2 cellular contexts compared by ENCODE assay signal in genomic region chr6:834879-835278, GRCh38.
TF ChIP-seq lines count a peak whose summit lies in the region.

No MANE protein-coding gene starts in this region.

TF ChIP-seq in A549, 52 proteins besides CTCF, POLR2A, EP300 and RAD21 (continued from another document):
- TF ChIP-seq, protein P1, sequence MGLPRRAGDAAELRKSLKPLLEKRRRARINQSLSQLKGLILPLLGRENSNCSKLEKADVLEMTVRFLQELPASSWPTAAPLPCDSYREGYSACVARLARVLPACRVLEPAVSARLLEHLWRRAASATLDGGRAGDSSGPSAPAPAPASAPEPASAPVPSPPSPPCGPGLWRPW (IDR thresholded peaks at IDR 0.05): 0 out of 2 replicates have a peak, but pooled peaks have one; percentile 47
- TF ChIP-seq JUNB (IDR thresholded peaks at IDR 0.05): peak; percentile 66; the same call in 1 of the 2 replicates
- TF ChIP-seq, protein P2, sequence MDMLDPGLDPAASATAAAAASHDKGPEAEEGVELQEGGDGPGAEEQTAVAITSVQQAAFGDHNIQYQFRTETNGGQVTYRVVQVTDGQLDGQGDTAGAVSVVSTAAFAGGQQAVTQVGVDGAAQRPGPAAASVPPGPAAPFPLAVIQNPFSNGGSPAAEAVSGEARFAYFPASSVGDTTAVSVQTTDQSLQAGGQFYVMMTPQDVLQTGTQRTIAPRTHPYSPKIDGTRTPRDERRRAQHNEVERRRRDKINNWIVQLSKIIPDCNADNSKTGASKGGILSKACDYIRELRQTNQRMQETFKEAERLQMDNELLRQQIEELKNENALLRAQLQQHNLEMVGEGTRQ (IDR thresholded peaks at IDR 0.05): no peak
- TF ChIP-seq FOSL2 (IDR thresholded peaks at IDR 0.05): 0 out of 2 replicates have a peak, but pooled peaks have one; percentile 16
- TF ChIP-seq FOSL2 (CRISPR knock-in tag; IDR thresholded peaks at IDR 0.05): no peak
- TF ChIP-seq, protein P3, sequence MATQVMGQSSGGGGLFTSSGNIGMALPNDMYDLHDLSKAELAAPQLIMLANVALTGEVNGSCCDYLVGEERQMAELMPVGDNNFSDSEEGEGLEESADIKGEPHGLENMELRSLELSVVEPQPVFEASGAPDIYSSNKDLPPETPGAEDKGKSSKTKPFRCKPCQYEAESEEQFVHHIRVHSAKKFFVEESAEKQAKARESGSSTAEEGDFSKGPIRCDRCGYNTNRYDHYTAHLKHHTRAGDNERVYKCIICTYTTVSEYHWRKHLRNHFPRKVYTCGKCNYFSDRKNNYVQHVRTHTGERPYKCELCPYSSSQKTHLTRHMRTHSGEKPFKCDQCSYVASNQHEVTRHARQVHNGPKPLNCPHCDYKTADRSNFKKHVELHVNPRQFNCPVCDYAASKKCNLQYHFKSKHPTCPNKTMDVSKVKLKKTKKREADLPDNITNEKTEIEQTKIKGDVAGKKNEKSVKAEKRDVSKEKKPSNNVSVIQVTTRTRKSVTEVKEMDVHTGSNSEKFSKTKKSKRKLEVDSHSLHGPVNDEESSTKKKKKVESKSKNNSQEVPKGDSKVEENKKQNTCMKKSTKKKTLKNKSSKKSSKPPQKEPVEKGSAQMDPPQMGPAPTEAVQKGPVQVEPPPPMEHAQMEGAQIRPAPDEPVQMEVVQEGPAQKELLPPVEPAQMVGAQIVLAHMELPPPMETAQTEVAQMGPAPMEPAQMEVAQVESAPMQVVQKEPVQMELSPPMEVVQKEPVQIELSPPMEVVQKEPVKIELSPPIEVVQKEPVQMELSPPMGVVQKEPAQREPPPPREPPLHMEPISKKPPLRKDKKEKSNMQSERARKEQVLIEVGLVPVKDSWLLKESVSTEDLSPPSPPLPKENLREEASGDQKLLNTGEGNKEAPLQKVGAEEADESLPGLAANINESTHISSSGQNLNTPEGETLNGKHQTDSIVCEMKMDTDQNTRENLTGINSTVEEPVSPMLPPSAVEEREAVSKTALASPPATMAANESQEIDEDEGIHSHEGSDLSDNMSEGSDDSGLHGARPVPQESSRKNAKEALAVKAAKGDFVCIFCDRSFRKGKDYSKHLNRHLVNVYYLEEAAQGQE (IDR thresholded peaks at IDR 0.05): no peak
- TF ChIP-seq EHMT2 (IDR thresholded peaks at IDR 0.05; ENCODE audit: low read depth): no peak
- TF ChIP-seq NPAS2 (CRISPR knock-in tag; IDR thresholded peaks at IDR 0.05; ENCODE audit: borderline replicate concordance): no peak
- TF ChIP-seq, protein P4, sequence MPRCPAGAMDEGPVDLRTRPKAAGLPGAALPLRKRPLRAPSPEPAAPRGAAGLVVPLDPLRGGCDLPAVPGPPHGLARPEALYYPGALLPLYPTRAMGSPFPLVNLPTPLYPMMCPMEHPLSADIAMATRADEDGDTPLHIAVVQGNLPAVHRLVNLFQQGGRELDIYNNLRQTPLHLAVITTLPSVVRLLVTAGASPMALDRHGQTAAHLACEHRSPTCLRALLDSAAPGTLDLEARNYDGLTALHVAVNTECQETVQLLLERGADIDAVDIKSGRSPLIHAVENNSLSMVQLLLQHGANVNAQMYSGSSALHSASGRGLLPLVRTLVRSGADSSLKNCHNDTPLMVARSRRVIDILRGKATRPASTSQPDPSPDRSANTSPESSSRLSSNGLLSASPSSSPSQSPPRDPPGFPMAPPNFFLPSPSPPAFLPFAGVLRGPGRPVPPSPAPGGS (IDR thresholded peaks at IDR 0.05): 0 out of 3 replicates have a peak, but pooled peaks have one; percentile 11
- peak; percentile 18 to 71; a peak in 2 of 4 replicates for TF ChIP-seq CEBPB (IDR thresholded peaks at IDR 0.05)

TF ChIP-seq in HepG2, 621 proteins besides CTCF, POLR2A, EP300 and RAD21 (continued from another document and continues in another):
- TF ChIP-seq TOPORS (CRISPR knock-in tag; IDR thresholded peaks at IDR 0.05) (no peak), ZKSCAN1 (IDR thresholded peaks at IDR 0.05; ENCODE audit: low read length) (no peak), SATB2 (CRISPR knock-in tag; IDR thresholded peaks at IDR 0.05) (no peak), DNMT3B (CRISPR knock-in tag; conservative IDR thresholded peaks at IDR 0.05) (no peak), RELA (CRISPR knock-in tag; IDR thresholded peaks at IDR 0.05) (no peak), HINFP (CRISPR knock-in tag; IDR thresholded peaks at IDR 0.05; ENCODE audit: low read depth) (no peak), ATF4 (CRISPR knock-in tag; IDR thresholded peaks at IDR 0.05) (peak in 1 of 2 experiments; percentile 44; a peak in 2 of 4 replicates), ZNF839 (CRISPR knock-in tag; IDR thresholded peaks at IDR 0.05; ENCODE audit: borderline replicate concordance) (no peak), FOXJ3 (CRISPR knock-in tag; IDR thresholded peaks at IDR 0.05; ENCODE audit: borderline replicate concordance) (no peak), GATAD2A (CRISPR knock-in tag; IDR thresholded peaks at IDR 0.05) (no peak; the same call in 1 of the 2 replicates), HMG20A (CRISPR knock-in tag; IDR thresholded peaks at IDR 0.05; ENCODE audit: borderline replicate concordance) (peak; percentile 33; the same call in 1 of the 2 replicates), FOSL2 (CRISPR knock-in tag; IDR thresholded peaks at IDR 0.05) (peak; percentile 67; the same call in 1 of the 2 replicates), FOXA3 (CRISPR knock-in tag; IDR thresholded peaks at IDR 0.05) (peak; percentile 9; the same call in 1 of the 2 replicates), RFXAP (CRISPR knock-in tag; IDR thresholded peaks at IDR 0.05; ENCODE audit: borderline replicate concordance) (no peak), CSRNP2 (CRISPR knock-in tag; conservative IDR thresholded peaks at IDR 0.05; ENCODE audit: low read depth) (no peak), CEBPB (IDR thresholded peaks at IDR 0.05; ENCODE audit: borderline replicate concordance, low read depth, low read length) (peak; percentile 18; the same call in 1 of the 2 replicates), JUND (CRISPR knock-in tag; IDR thresholded peaks at IDR 0.05) (no peak), BCL6 (CRISPR knock-in tag; IDR thresholded peaks at IDR 0.05) (no peak), HNRNPUL1 (IDR thresholded peaks at IDR 0.05; ENCODE audit: low read depth, low read length) (no peak), ZNF710 (CRISPR knock-in tag; IDR thresholded peaks at IDR 0.05; ENCODE audit: borderline replicate concordance) (no peak), ZNF282 (IDR thresholded peaks at IDR 0.05; ENCODE audit: partially characterized antibody) (no peak), HOXA5 (CRISPR knock-in tag; IDR thresholded peaks at IDR 0.05) (no peak), ZNF503 (CRISPR knock-in tag; IDR thresholded peaks at IDR 0.05) (no peak), ZNF816 (CRISPR knock-in tag; IDR thresholded peaks at IDR 0.05; ENCODE audit: borderline replicate concordance) (no peak), EHMT2 (IDR thresholded peaks at IDR 0.05; ENCODE audit: borderline replicate concordance, low read depth, low read length) (no peak), ZC3H13 (CRISPR knock-in tag; IDR thresholded peaks at IDR 0.05) (no peak), ZNF329 (CRISPR knock-in tag; IDR thresholded peaks at IDR 0.05; ENCODE audit: low read depth) (no peak)
- TF ChIP-seq, protein P5, sequence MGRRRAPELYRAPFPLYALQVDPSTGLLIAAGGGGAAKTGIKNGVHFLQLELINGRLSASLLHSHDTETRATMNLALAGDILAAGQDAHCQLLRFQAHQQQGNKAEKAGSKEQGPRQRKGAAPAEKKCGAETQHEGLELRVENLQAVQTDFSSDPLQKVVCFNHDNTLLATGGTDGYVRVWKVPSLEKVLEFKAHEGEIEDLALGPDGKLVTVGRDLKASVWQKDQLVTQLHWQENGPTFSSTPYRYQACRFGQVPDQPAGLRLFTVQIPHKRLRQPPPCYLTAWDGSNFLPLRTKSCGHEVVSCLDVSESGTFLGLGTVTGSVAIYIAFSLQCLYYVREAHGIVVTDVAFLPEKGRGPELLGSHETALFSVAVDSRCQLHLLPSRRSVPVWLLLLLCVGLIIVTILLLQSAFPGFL (CRISPR knock-in tag; IDR thresholded peaks at IDR 0.05): no peak
- TF ChIP-seq, protein P6, sequence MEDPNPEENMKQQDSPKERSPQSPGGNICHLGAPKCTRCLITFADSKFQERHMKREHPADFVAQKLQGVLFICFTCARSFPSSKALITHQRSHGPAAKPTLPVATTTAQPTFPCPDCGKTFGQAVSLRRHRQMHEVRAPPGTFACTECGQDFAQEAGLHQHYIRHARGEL (CRISPR knock-in tag; IDR thresholded peaks at IDR 0.05): no peak
- TF ChIP-seq, protein P7, sequence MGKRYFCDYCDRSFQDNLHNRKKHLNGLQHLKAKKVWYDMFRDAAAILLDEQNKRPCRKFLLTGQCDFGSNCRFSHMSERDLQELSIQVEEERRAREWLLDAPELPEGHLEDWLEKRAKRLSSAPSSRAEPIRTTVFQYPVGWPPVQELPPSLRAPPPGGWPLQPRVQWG (CRISPR knock-in tag; IDR thresholded peaks at IDR 0.05; ENCODE audit: borderline replicate concordance, low read depth): no peak
